In genomic region chr5:139461176-139461575, GRCh38 we compare ENCODE assay signal across 19 cellular contexts. TPM values are rescaled to one million over a fixed set of nuclear protein-coding genes. Genes with fewer than 3 reads are reported as not detected.
DNase-seq lines count a peak whose midpoint lies in the region; ATAC-seq and TF ChIP-seq lines count a peak whose summit lies in the region.
"Had no signal": no experiment of that assay in that cellular context is flagged by ENCODE, and none has a peak within 500 bp of the region (broad histone marks: within the 10 kb centered on the region; RNA-seq: fewer than 3 reads in every experiment).

No MANE protein-coding gene starts in this region.

- no TSS peak for BruUV-seq in MCF 10A (replicated peaks; lab: Mats Ljungman, UMichigan)

- H3K4me1 Mint-ChIP-seq in MCF 10A (ENCODE audit: insufficient read depth, unreplicated experiment) = peaks cover 6% of the 10 kb centered on the region
- peaks cover 6 to 10% of the 10 kb centered on the region in 2 donors for H3K4me1 Mint-ChIP-seq in stimulated activated naive B cell treated with anti-CD40 and anti-IgM and Interleukin-4, amounts not matched to agents 10 μg/mL and 1 μg/mL and 100 μg/mL, for 72 hours
- peaks cover 31 to 47% (median 39%) of the 10 kb centered on the region in 3 donors for H3K4me1 Mint-ChIP-seq in CD8-positive, alpha-beta memory T cell

- H3K9me3 ChIP-seq in breast epithelium (no peaks in the 10 kb centered on the region), mesenchymal stem cell (ENCODE audit: control insufficient read depth, low read length) (no peaks in the 10 kb centered on the region), upper lobe of right lung (no peaks in the 10 kb centered on the region)
- no peaks in the 10 kb centered on the region for H3K9me3 ChIP-seq in CD8-positive, alpha-beta memory T cell (ENCODE audit: low read length)
- H3K9me3 ChIP-seq: tibial nerve had no signal

- H3K79me1 ChIP-seq in mesenchymal stem cell (replicated peaks; ENCODE audit: low read length, poor library complexity, severe bottlenecking) = no peaks in the 10 kb centered on the region

- H4K91ac ChIP-seq in mesenchymal stem cell (ENCODE audit: low read length) = no peak overlapping the region

- CTCF ChIA-PET in MCF 10A (lab: Yijun Ruan, JAX) = no interaction called here
- CTCF ChIA-PET in CD8-positive, alpha-beta memory T cell (lab: Charles Lee) = no interaction called here

- DNase-seq in breast epithelium (ENCODE audit: low spot score in 2 of 2) = no peak
- DNase-seq in MCF 10A (ENCODE audit: unreplicated experiment) = no peak
- DNase-seq in dermis blood vessel endothelial cell = peak; percentile 60
- no peak for DNase-seq in mesenchymal stem cell
- DNase-seq in upper lobe of right lung = no peak
- DNase-seq in stimulated activated naive B cell treated with anti-CD40 and anti-IgM and Interleukin-4, amounts not matched to agents 10 μg/mL and 1 μg/mL and 100 μg/mL, for 72 hours = no peak
- DNase-seq in CD8-positive, alpha-beta memory T cell = no peak
- DNase-seq: activated gamma-delta T cell treated with Interleukin-2 at 50 U/mL for 16 hours, MV-4-11, NCI-H2081 treated with DMSO at 0.1 percent for 48 hours, NCI-H69 had no signal

- H3K4me3 Mint-ChIP-seq in MCF 10A (ENCODE audit: unreplicated experiment) = no peak overlapping the region
- no peak overlapping the region for H3K4me3 Mint-ChIP-seq in stimulated activated naive B cell treated with anti-CD40 and anti-IgM and Interleukin-4, amounts not matched to agents 10 μg/mL and 1 μg/mL and 100 μg/mL, for 72 hours
- no peak overlapping the region for H3K4me3 Mint-ChIP-seq in CD8-positive, alpha-beta memory T cell
- H3K4me3 Mint-ChIP-seq: mesothelial cell of epicardium had no signal

- ATAC-seq in upper lobe of right lung (no peak), GM21576 (IDR thresholded peaks at IDR 0.05; ENCODE audit: unreplicated experiment) (no peak)
- ATAC-seq in stimulated activated naive B cell treated with anti-CD40 and anti-IgM and Interleukin-4, amounts not matched to agents 10 μg/mL and 1 μg/mL and 100 μg/mL, for 72 hours (replicated peaks) = no peak
- ATAC-seq: PC-3, sciatic nerve had no signal

- H3K27me3 Mint-ChIP-seq in MCF 10A (ENCODE audit: insufficient read depth, unreplicated experiment) = no peaks in the 10 kb centered on the region
- H3K27me3 Mint-ChIP-seq in stimulated activated naive B cell treated with anti-CD40 and anti-IgM and Interleukin-4, amounts not matched to agents 10 μg/mL and 1 μg/mL and 100 μg/mL, for 72 hours = no peaks in the 10 kb centered on the region
- no peaks in the 10 kb centered on the region for H3K27me3 Mint-ChIP-seq in CD8-positive, alpha-beta memory T cell

- 92% methylated on average over 6 of the region's 7 CpGs for WGBS in mesenchymal stem cell

- no peak overlapping the region for H2BK15ac ChIP-seq in mesenchymal stem cell (ENCODE audit: low read depth, poor library complexity, severe bottlenecking)

- peak overlapping the region in 1 of 2 donors; percentile 70 for H3K27ac ChIP-seq in breast epithelium
- H3K27ac ChIP-seq in mesenchymal stem cell (ENCODE audit: low read length, poor library complexity, severe bottlenecking) = peak overlapping the region; percentile 14
- peak overlapping the region; percentile 66 for H3K27ac ChIP-seq in upper lobe of right lung
- no peak overlapping the region for H3K27ac ChIP-seq in CD8-positive, alpha-beta memory T cell (ENCODE audit: low read depth, low read length)
- H3K27ac ChIP-seq: epithelial cell of prostate had no signal

- no peaks in the 10 kb centered on the region for H3K36me3 Mint-ChIP-seq in MCF 10A (ENCODE audit: insufficient read depth, unreplicated experiment)
- H3K36me3 Mint-ChIP-seq in stimulated activated naive B cell treated with anti-CD40 and anti-IgM and Interleukin-4, amounts not matched to agents 10 μg/mL and 1 μg/mL and 100 μg/mL, for 72 hours = no peaks in the 10 kb centered on the region
- no peaks in the 10 kb centered on the region for H3K36me3 Mint-ChIP-seq in CD8-positive, alpha-beta memory T cell
- H3K36me3 Mint-ChIP-seq: mesothelial cell of epicardium had no signal

- POLR2A ChIA-PET in MCF 10A (lab: Yijun Ruan, JAX) = no interaction called here
- POLR2A ChIA-PET in CD8-positive, alpha-beta memory T cell (lab: Charles Lee) = interaction anchor here (1.5 kb wide), 1 partner anchor 21 kb away, joined by 4 read pairs; the partner anchor contains the start of gene STING1

- H3K36me3 ChIP-seq in breast epithelium (no peaks in the 10 kb centered on the region), mesenchymal stem cell (ENCODE audit: control insufficient read depth in 1 of 2, insufficient read depth in 2 of 2, low read depth in 1 of 2, low read length in 2 of 2) (no peaks in the 10 kb centered on the region), upper lobe of right lung (no peaks in the 10 kb centered on the region)
- no peaks in the 10 kb centered on the region for H3K36me3 ChIP-seq in CD8-positive, alpha-beta memory T cell (ENCODE audit: insufficient read depth, low read length)
- H3K36me3 ChIP-seq: tibial nerve had no signal

- no peaks in the 10 kb centered on the region for H3K4me1 ChIP-seq in breast epithelium
- H3K4me1 ChIP-seq in mesenchymal stem cell (ENCODE audit: control insufficient read depth, insufficient read depth, low read depth, low read length) = peaks cover 24% of the 10 kb centered on the region
- peaks cover 14% of the 10 kb centered on the region for H3K4me1 ChIP-seq in upper lobe of right lung
- peaks cover 50% of the 10 kb centered on the region for H3K4me1 ChIP-seq in CD8-positive, alpha-beta memory T cell (ENCODE audit: insufficient read depth, low read length)

- intact Hi-C loops in breast epithelium (cut with DNase I; ENCODE audit: low total_unique reads) (no loop called here), MCF 10A (cut with micrococcal nuclease) (no loop called here), upper lobe of right lung (cut with DNase I) (no loop called here)

- peak overlapping the region; percentile 28 for H4K8ac ChIP-seq in mesenchymal stem cell (ENCODE audit: low read length)

- H3K4me2 ChIP-seq in mesenchymal stem cell (ENCODE audit: low read length, poor library complexity, severe bottlenecking) = no peak overlapping the region

- H3K18ac ChIP-seq in mesenchymal stem cell (ENCODE audit: low read depth in 1 of 2, low read length in 2 of 2) = no peak overlapping the region

- no peak for TF ChIP-seq CTCF in breast epithelium (IDR thresholded peaks at IDR 0.05)
- no peak for TF ChIP-seq CTCF in MCF 10A (IDR thresholded peaks at IDR 0.05; ENCODE audit: unreplicated experiment)
- TF ChIP-seq CTCF in upper lobe of right lung (IDR thresholded peaks at IDR 0.05) = no peak

- H3K9me3 Mint-ChIP-seq in MCF 10A (ENCODE audit: unreplicated experiment) = no peaks in the 10 kb centered on the region
- H3K9me3 Mint-ChIP-seq in stimulated activated naive B cell treated with anti-CD40 and anti-IgM and Interleukin-4, amounts not matched to agents 10 μg/mL and 1 μg/mL and 100 μg/mL, for 72 hours = no peaks in the 10 kb centered on the region
- H3K9me3 Mint-ChIP-seq in CD8-positive, alpha-beta memory T cell = no peaks in the 10 kb centered on the region
- H3K9me3 Mint-ChIP-seq: mesothelial cell of epicardium had no signal

- no peak overlapping the region for H2AFZ ChIP-seq in mesenchymal stem cell (ENCODE audit: low read depth, low read length)

- TF ChIP-seq POLR2A in breast epithelium (IDR thresholded peaks at IDR 0.05) = no peak

- no peak overlapping the region for H2BK120ac ChIP-seq in mesenchymal stem cell (ENCODE audit: low read depth, low read length)

- peak overlapping the region; percentile 74 for H2AK5ac ChIP-seq in mesenchymal stem cell (ENCODE audit: low read length, severe bottlenecking)

- no peak overlapping the region for H3K23ac ChIP-seq in mesenchymal stem cell (ENCODE audit: low read length in 2 of 2)

- no peak overlapping the region for H3K27ac Mint-ChIP-seq in MCF 10A (ENCODE audit: low read depth, unreplicated experiment)
- H3K27ac Mint-ChIP-seq in stimulated activated naive B cell treated with anti-CD40 and anti-IgM and Interleukin-4, amounts not matched to agents 10 μg/mL and 1 μg/mL and 100 μg/mL, for 72 hours = no peak overlapping the region
- peak overlapping the region in 4 of 8 donors; percentile 29 to 90 (median 62) for H3K27ac Mint-ChIP-seq in CD8-positive, alpha-beta memory T cell
- H3K27ac Mint-ChIP-seq: mesothelial cell of epicardium had no signal

- H3K27me3 ChIP-seq in breast epithelium = no peaks in the 10 kb centered on the region
- no peaks in the 10 kb centered on the region for H3K27me3 ChIP-seq in mesenchymal stem cell (ENCODE audit: control insufficient read depth in 1 of 2, insufficient read depth in 1 of 2, low read length in 2 of 2)
- no peaks in the 10 kb centered on the region for H3K27me3 ChIP-seq in upper lobe of right lung
- H3K27me3 ChIP-seq in CD8-positive, alpha-beta memory T cell (ENCODE audit: insufficient read depth, low read length, poor library complexity, severe bottlenecking) = no peaks in the 10 kb centered on the region
- H3K27me3 ChIP-seq: tibial nerve had no signal

- H3K4me3 ChIP-seq in breast epithelium (peak overlapping the region; percentile 26 to 51 (median 32)), mesenchymal stem cell (ENCODE audit: insufficient read depth in 1 of 2, low read depth in 1 of 2, low read length in 2 of 2) (no peak overlapping the region), upper lobe of right lung (peak overlapping the region; percentile 45)
- no peak overlapping the region for H3K4me3 ChIP-seq in CD8-positive, alpha-beta memory T cell (ENCODE audit: low read length)

- H2BK5ac ChIP-seq in mesenchymal stem cell (ENCODE audit: low read depth, low read length, poor library complexity, severe bottlenecking) = no peak overlapping the region

- no peak overlapping the region for H3K9ac ChIP-seq in mesenchymal stem cell (ENCODE audit: low read length)

- peak overlapping the region in 1 of 2 experiments; percentile 37 for H2BK12ac ChIP-seq in mesenchymal stem cell (ENCODE audit: low read length in 2 of 2)

- H3K4ac ChIP-seq in mesenchymal stem cell (ENCODE audit: low read depth in 1 of 2, low read length in 2 of 2) = no peak overlapping the region

- H3K14ac ChIP-seq in mesenchymal stem cell (ENCODE audit: low read length in 2 of 2) = no peak overlapping the region

RNA-seq across cellular contexts. Expression of gene ECSCR, which starts 1.4 kb away (rescaled TPM):
- total RNA-seq in breast epithelium = 10 to 100 TPM in 2 of 3 donors, 1 to 10 TPM in 1; 6.6 to 39.3 (median 17.4) TPM
- not detected in 2 replicates for total RNA-seq in MCF 10A (2022)
- total RNA-seq in dermis blood vessel endothelial cell = 404 and 423 TPM in 2 replicates
- 0.30 TPM for polyA plus RNA-seq in mesenchymal stem cell (2013, experiment 1 of 2)
- 0.49 TPM for polyA plus RNA-seq in mesenchymal stem cell (2013, experiment 2 of 2)
- total RNA-seq in upper lobe of right lung = 47.2 TPM
- total RNA-seq in CD8-positive, alpha-beta memory T cell = under 1 TPM; 0.82 to 0.83 TPM
- not detected for polyA plus RNA-seq in CD8-positive, alpha-beta memory T cell
- total RNA-seq: mesothelial cell of epicardium had no signal

RNA-seq across cellular contexts. Expression of gene SMIM33, which starts 9.6 kb away (rescaled TPM):
- total RNA-seq in breast epithelium (not detected), MCF 10A (2022) (not detected in 2 replicates), dermis blood vessel endothelial cell (not detected in 2 replicates), upper lobe of right lung (not detected)
- polyA plus RNA-seq in mesenchymal stem cell (2013, experiment 1 of 2) = not detected
- polyA plus RNA-seq in mesenchymal stem cell (2013, experiment 2 of 2) = not detected
- under 1 TPM; 0.11 to 0.28 TPM for total RNA-seq in CD8-positive, alpha-beta memory T cell
- 1.1 TPM for polyA plus RNA-seq in CD8-positive, alpha-beta memory T cell
- total RNA-seq: A673, aorta, mesothelial cell of epicardium, PC-3, sciatic nerve, tibial nerve had no signal
- polyA plus RNA-seq: aorta had no signal

RNA-seq across cellular contexts. Expression of gene STING1, which starts 21.4 kb away (rescaled TPM):
- total RNA-seq in breast epithelium (10 to 100 TPM; 22.0 to 47.9 (median 39.0) TPM), MCF 10A (2022) (33.1 and 35.1 TPM in 2 replicates), dermis blood vessel endothelial cell (36.9 and 69.6 TPM in 2 replicates), upper lobe of right lung (102 TPM)
- 63.5 TPM for polyA plus RNA-seq in mesenchymal stem cell (2013, experiment 1 of 2)
- 59.7 TPM for polyA plus RNA-seq in mesenchymal stem cell (2013, experiment 2 of 2)
- total RNA-seq in CD8-positive, alpha-beta memory T cell = 100 to 1,000 TPM; 107 to 109 TPM
- 116 TPM for polyA plus RNA-seq in CD8-positive, alpha-beta memory T cell

RNA-seq across cellular contexts. Expression of gene DNAJC18, which starts 21.9 kb away (rescaled TPM):
- 1 to 10 TPM; 5.4 to 9.5 (median 7.6) TPM for total RNA-seq in breast epithelium
- total RNA-seq in MCF 10A (2022) = 14.1 and 15.1 TPM in 2 replicates
- 8.6 and 9.0 TPM in 2 replicates for total RNA-seq in dermis blood vessel endothelial cell
- polyA plus RNA-seq in mesenchymal stem cell (2013, experiment 1 of 2) = 14.4 TPM
- polyA plus RNA-seq in mesenchymal stem cell (2013, experiment 2 of 2) = 17.7 TPM
- 11.9 TPM for total RNA-seq in upper lobe of right lung
- total RNA-seq in CD8-positive, alpha-beta memory T cell = 10 to 100 TPM; 25.3 to 25.7 TPM
- 10.2 TPM for polyA plus RNA-seq in CD8-positive, alpha-beta memory T cell

RNA-seq across cellular contexts. Expression of gene SPATA24, which starts 57.3 kb away (rescaled TPM):
- total RNA-seq in breast epithelium (1 to 10 TPM in 2 of 3 donors, under 1 TPM in 1; 0.98 to 2.4 (median 2.2) TPM), MCF 10A (2022) (9.8 and 11.6 TPM in 2 replicates), dermis blood vessel endothelial cell (8.0 and 10.0 TPM in 2 replicates), upper lobe of right lung (4.5 TPM)
- polyA plus RNA-seq in mesenchymal stem cell (2013, experiment 1 of 2) = 7.3 TPM
- polyA plus RNA-seq in mesenchymal stem cell (2013, experiment 2 of 2) = 6.5 TPM
- 1 to 10 TPM; 3.6 to 3.9 TPM for total RNA-seq in CD8-positive, alpha-beta memory T cell
- 4.2 TPM for polyA plus RNA-seq in CD8-positive, alpha-beta memory T cell

Comparison
In these comparisons a context has a peak if more than half of its experiments do, and no peak if none do; other contexts are left out.
1. H3K4me3 ChIP-seq: peak in breast epithelium (3 of 3) and upper lobe of right lung (single experiment); none in mesenchymal stem cell (0 of 2) and CD8-positive, alpha-beta memory T cell (single experiment).